1 cellular context compared by ENCODE assay signal in the genomic region with DNA sequence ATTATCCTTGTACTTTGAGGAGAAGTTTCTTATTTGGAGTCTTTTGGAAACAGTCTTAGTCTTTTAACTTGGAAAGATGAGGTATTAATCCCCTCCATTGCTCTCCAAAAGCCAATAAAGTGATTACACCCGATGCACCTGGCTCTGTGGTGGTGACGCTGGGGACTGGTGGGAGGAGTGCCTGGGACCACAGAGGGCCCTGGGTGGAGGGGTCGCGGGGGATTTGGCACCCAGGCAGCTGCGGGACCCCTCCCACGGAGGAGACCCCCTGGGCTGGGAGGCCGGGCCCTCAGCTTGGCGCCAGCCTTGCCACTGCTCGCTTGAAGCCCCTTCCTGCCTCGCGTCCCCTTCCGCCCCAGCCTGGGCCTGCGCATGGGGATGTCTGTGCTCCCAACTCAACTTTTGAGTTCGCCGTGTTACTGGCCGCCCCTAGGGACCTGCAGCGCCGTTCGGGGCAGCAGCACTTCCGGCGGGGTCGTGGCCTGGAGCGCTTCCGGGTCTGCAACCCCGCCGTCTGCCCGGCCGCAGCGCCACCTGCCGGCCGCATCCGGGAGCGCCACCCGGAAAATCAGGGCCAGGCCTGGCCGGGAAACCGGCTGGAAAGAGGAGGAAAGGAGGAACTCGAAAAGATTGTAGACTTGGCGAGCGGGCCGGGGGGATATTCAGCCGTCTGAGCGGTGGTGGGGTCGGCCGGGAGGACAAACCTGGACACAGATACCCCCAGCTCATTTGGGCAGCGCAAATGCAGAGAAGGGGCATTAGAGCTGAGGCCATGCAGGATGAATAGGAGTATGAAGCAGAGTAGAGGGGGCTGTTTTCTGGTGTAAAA.
TF ChIP-seq lines count a peak whose summit lies in the region.

No MANE protein-coding gene starts in this region.

TF ChIP-seq in HCT116, 20 proteins besides CTCF, POLR2A, EP300 and RAD21:
- TF ChIP-seq CBX3 (IDR thresholded peaks at IDR 0.05; ENCODE audit: low read depth) = no peak
- peak; percentile 52 for TF ChIP-seq EGR1 (IDR thresholded peaks at IDR 0.05; ENCODE audit: low read depth)
- peak; percentile 73 for TF ChIP-seq POLR2AphosphoS5 (IDR thresholded peaks at IDR 0.05; ENCODE audit: low read depth, low read length)
- TF ChIP-seq, protein P1, sequence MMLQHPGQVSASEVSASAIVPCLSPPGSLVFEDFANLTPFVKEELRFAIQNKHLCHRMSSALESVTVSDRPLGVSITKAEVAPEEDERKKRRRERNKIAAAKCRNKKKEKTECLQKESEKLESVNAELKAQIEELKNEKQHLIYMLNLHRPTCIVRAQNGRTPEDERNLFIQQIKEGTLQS (IDR thresholded peaks at IDR 0.05) = no peak
- no peak; the same call in 1 of the 2 replicates for TF ChIP-seq ELF1 (IDR thresholded peaks at IDR 0.05; ENCODE audit: borderline replicate concordance, low read depth)
- TF ChIP-seq EZH2phosphoT487 (IDR thresholded peaks at IDR 0.05; ENCODE audit: borderline replicate concordance) = no peak
- TF ChIP-seq MAX (IDR thresholded peaks at IDR 0.05) = peak; percentile 66; the same call in 1 of the 2 replicates
- no peak for TF ChIP-seq SP1 (IDR thresholded peaks at IDR 0.05; ENCODE audit: low read depth)
- TF ChIP-seq ZFX (IDR thresholded peaks at IDR 0.05) = no peak
- TF ChIP-seq, protein P2, sequence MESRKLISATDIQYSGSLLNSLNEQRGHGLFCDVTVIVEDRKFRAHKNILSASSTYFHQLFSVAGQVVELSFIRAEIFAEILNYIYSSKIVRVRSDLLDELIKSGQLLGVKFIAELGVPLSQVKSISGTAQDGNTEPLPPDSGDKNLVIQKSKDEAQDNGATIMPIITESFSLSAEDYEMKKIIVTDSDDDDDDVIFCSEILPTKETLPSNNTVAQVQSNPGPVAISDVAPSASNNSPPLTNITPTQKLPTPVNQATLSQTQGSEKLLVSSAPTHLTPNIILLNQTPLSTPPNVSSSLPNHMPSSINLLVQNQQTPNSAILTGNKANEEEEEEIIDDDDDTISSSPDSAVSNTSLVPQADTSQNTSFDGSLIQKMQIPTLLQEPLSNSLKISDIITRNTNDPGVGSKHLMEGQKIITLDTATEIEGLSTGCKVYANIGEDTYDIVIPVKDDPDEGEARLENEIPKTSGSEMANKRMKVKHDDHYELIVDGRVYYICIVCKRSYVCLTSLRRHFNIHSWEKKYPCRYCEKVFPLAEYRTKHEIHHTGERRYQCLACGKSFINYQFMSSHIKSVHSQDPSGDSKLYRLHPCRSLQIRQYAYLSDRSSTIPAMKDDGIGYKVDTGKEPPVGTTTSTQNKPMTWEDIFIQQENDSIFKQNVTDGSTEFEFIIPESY (IDR thresholded peaks at IDR 0.05; ENCODE audit: extremely low read depth, insufficient replicate concordance, low read length) = no peak
- peak; percentile 40 for TF ChIP-seq JUND (IDR thresholded peaks at IDR 0.05)
- no peak for TF ChIP-seq EZH2 (IDR thresholded peaks at IDR 0.05)
- no peak for TF ChIP-seq FOSL1 (IDR thresholded peaks at IDR 0.05; ENCODE audit: low read depth)
- TF ChIP-seq YY1 (IDR thresholded peaks at IDR 0.05; ENCODE audit: extremely low read depth, insufficient replicate concordance, low read depth, low read length) = peak; percentile 76
- TF ChIP-seq SIN3A (IDR thresholded peaks at IDR 0.05; ENCODE audit: low read depth) = peak; percentile 53; the same call in 1 of the 2 replicates
TF ChIP-seq in HCT116: peak in this region for 6.
